8 cellular contexts compared by ENCODE assay signal in genomic region chr15:85583404-85584390, GRCh38.
A peak's percentile ranks its signal among the peaks of the same experiment; 100 is the strongest.
DNase-seq lines count a peak whose midpoint lies in the region; ATAC-seq, FAIRE-seq and TF ChIP-seq lines count a peak whose summit lies in the region.

No MANE protein-coding gene starts in this region.

- POLR2A ChIA-PET in HepG2 (lab: Yijun Ruan, JAX), result no interaction called here

- H3K36me3 Mint-ChIP-seq in T-helper 1 cell treated with Interleukin-12 subunit alpha and Interleukin-12 subunit beta and Interleukin-4 antibody, amounts not matched to agents 30 μg/mL and 1 μg/mL, for 36 hours (ENCODE audit: low read depth), result peaks cover 62% of the 10 kb centered on the region

- peaks cover 71% of the 10 kb centered on the region for H3K4me1 Mint-ChIP-seq in T-helper 1 cell treated with Interleukin-12 subunit alpha and Interleukin-12 subunit beta and Interleukin-4 antibody, amounts not matched to agents 30 μg/mL and 1 μg/mL, for 36 hours (ENCODE audit: low read depth)

- intact Hi-C loops in HepG2 (cut with micrococcal nuclease; ENCODE audit: unreplicated experiment) (no loop called here), ovary (cut with DNase I) (no loop called here)

- FAIRE-seq in HepG2 (lab: Jason Lieb, UNC), result no peak

- peak overlapping the region; percentile 41 to 78 (median 52) for H3K4me3 ChIP-seq in liver (ENCODE audit: low read depth in 1 of 3, low read length in 3 of 3)
- H3K4me3 ChIP-seq in HepG2 (replicated peaks in 1 of 3; ENCODE audit: insufficient read depth in 1 of 3, low read depth in 2 of 3, low read length in 3 of 3), result no peak overlapping the region
- no peak overlapping the region for H3K4me3 ChIP-seq in epithelial cell of esophagus (ENCODE audit: low read length)
- peak overlapping the region; percentile 30 for H3K4me3 ChIP-seq in ovary

- H3K4me3 Mint-ChIP-seq in T-helper 1 cell treated with Interleukin-12 subunit alpha and Interleukin-12 subunit beta and Interleukin-4 antibody, amounts not matched to agents 30 μg/mL and 1 μg/mL, for 36 hours, result peak overlapping the region; percentile 80

- DNase-seq in HepG2 (ENCODE audit: low spot score), result no peak
- peak; percentile 88 for DNase-seq in epithelial cell of esophagus (ENCODE audit: low read depth)
- DNase-seq in ovary, result peak in 2 of 5 donors; percentile 25 to 40
- no peak for DNase-seq in DMS153 (lab: John Stamatoyannopoulos, UW)
- no peak for DNase-seq in G401 (ENCODE audit: low spot score)

- peak overlapping the region; percentile 98 for H3K27ac Mint-ChIP-seq in T-helper 1 cell treated with Interleukin-12 subunit alpha and Interleukin-12 subunit beta and Interleukin-4 antibody, amounts not matched to agents 30 μg/mL and 1 μg/mL, for 36 hours

- H3K27me3 Mint-ChIP-seq in T-helper 1 cell treated with Interleukin-12 subunit alpha and Interleukin-12 subunit beta and Interleukin-4 antibody, amounts not matched to agents 30 μg/mL and 1 μg/mL, for 36 hours (ENCODE audit: low read depth), result no peaks in the 10 kb centered on the region

- WGBS in liver, result 19% methylated on average over 8 of the region's 8 CpGs
- WGBS in HepG2 (ENCODE audit: low lambda C conversion rate), result 98% methylated on average over 8 of the region's 8 CpGs
- 38 to 45% (median 42%) methylated on average over 8 of the region's 8 CpGs for WGBS in ovary, 3 donors

- no peaks in the 10 kb centered on the region for H3K79me2 ChIP-seq in HepG2 (ENCODE audit: insufficient read depth, low read length)

- peak overlapping the region; percentile 47 to 95 for H3K9ac ChIP-seq in liver (ENCODE audit: low read depth in 1 of 2, low read length in 2 of 2)
- no peak overlapping the region for H3K9ac ChIP-seq in HepG2 (ENCODE audit: insufficient read depth, low read depth, low read length)

- TF ChIP-seq EP300 in HepG2 (IDR thresholded peaks at IDR 0.05; ENCODE audit: low read depth in 2 of 2, low read length in 2 of 2) (no peak), HepG2 (CRISPR knock-in tag; IDR thresholded peaks at IDR 0.05; ENCODE audit: borderline replicate concordance) (no peak), ovary (IDR thresholded peaks at IDR 0.05) (no peak)

- CTCF ChIA-PET in HepG2 (lab: Yijun Ruan, JAX; ENCODE audit: low intra/inter-chr PET ratio, low total read pairs), result no interaction called here

- no peak for TF ChIP-seq POLR2A in HepG2 (IDR thresholded peaks at IDR 0.05; ENCODE audit: insufficient read depth in 1 of 2, low read depth in 2 of 2, low read length in 2 of 2)
- no peak for TF ChIP-seq POLR2A in ovary (IDR thresholded peaks at IDR 0.05)

- H3K4me2 ChIP-seq in HepG2 (ENCODE audit: low read depth, low read length), result no peak overlapping the region

- H3K27me3 ChIP-seq in liver (ENCODE audit: control insufficient read depth in 4 of 4, insufficient read depth in 4 of 4, low read length in 3 of 4) (no peaks in the 10 kb centered on the region), HepG2 (ENCODE audit: control insufficient read depth in 1 of 2, insufficient read depth in 2 of 2, low read length in 2 of 2) (no peaks in the 10 kb centered on the region), ovary (no peaks in the 10 kb centered on the region)

- H3K4me1 ChIP-seq in liver (ENCODE audit: control insufficient read depth in 4 of 4, insufficient read depth in 4 of 4, low read length in 3 of 4), result peaks cover 4 to 71% (median 34%) of the 10 kb centered on the region in 4 donors
- peaks cover 18% of the 10 kb centered on the region for H3K4me1 ChIP-seq in HepG2 (ENCODE audit: insufficient read depth, low read length)
- H3K4me1 ChIP-seq in ovary (ENCODE audit: insufficient read depth), result peaks cover 14% of the 10 kb centered on the region

- ATAC-seq in HepG2 (no peak), HG03064 (IDR thresholded peaks at IDR 0.05; ENCODE audit: low read depth, unreplicated experiment) (peak; percentile 46)

- H3K9me3 Mint-ChIP-seq in T-helper 1 cell treated with Interleukin-12 subunit alpha and Interleukin-12 subunit beta and Interleukin-4 antibody, amounts not matched to agents 30 μg/mL and 1 μg/mL, for 36 hours, result no peaks in the 10 kb centered on the region

- H3K9me3 ChIP-seq in liver (ENCODE audit: control insufficient read depth in 4 of 4, low read length in 3 of 4) (no peaks in the 10 kb centered on the region), HepG2 (ENCODE audit: low read length) (no peaks in the 10 kb centered on the region), ovary (no peaks in the 10 kb centered on the region)

- peak overlapping the region; percentile 89 to 93 for H3K27ac ChIP-seq in liver (ENCODE audit: low read depth in 1 of 2, low read length in 2 of 2)
- no peak overlapping the region for H3K27ac ChIP-seq in HepG2 (ENCODE audit: extremely low read length, insufficient read depth, low read length)
- H3K27ac ChIP-seq in ovary, result peak overlapping the region; percentile 24 to 73

- no peak for TF ChIP-seq CTCF in liver (IDR thresholded peaks at IDR 0.05; ENCODE audit: low read depth, low read length, missing input control)
- no peak for TF ChIP-seq CTCF in HepG2 (CRISPR knock-in tag; IDR thresholded peaks at IDR 0.05)
- no peak for TF ChIP-seq CTCF in epithelial cell of esophagus (IDR thresholded peaks at IDR 0.05; ENCODE audit: insufficient read depth, low read depth, low read length, missing control alignments)
- TF ChIP-seq CTCF in ovary (IDR thresholded peaks at IDR 0.05), result no peak

- BruUV-seq in HepG2 (replicated peaks; lab: Mats Ljungman, UMichigan), result no TSS peak

- in situ Hi-C loops in HepG2 (cut with HindIII; ENCODE audit: extremely low pct_ligation_motif_present, low pct_unique_long_range_greater_than_20kb), result no loop called here
- in situ Hi-C loops in G401 (cut with HindIII; ENCODE audit: low sequenced_read_pairs), result no loop called here

- H2AFZ ChIP-seq in HepG2 (ENCODE audit: low read length), result no peak overlapping the region

- H3K36me3 ChIP-seq in liver (ENCODE audit: control insufficient read depth in 4 of 4, insufficient read depth in 3 of 4, low read depth in 1 of 4, low read length in 3 of 4) (peaks cover 0 to 4% (median 2%) of the 10 kb centered on the region in 4 donors), HepG2 (replicated peaks in 1 of 2; ENCODE audit: control insufficient read depth in 1 of 2, insufficient read depth in 2 of 2, low read length in 2 of 2) (peaks cover 21 to 43% of the 10 kb centered on the region in 2 experiments; a peak in 4 of 5 replicates), ovary (no peaks in the 10 kb centered on the region)

- no peaks in the 10 kb centered on the region for H4K20me1 ChIP-seq in HepG2 (ENCODE audit: insufficient read depth, low read length)

- no peak for TF ChIP-seq RAD21 in liver (IDR thresholded peaks at IDR 0.05)
- TF ChIP-seq RAD21 in HepG2 (CRISPR knock-in tag; IDR thresholded peaks at IDR 0.05), result no peak

TF ChIP-seq in liver, 16 proteins besides CTCF, POLR2A, EP300 and RAD21:
- TF ChIP-seq RXRA (IDR thresholded peaks at IDR 0.05), result peak in 1 of 2 donors; percentile 14
- no peak for TF ChIP-seq FOXA2 (IDR thresholded peaks at IDR 0.05)
- TF ChIP-seq HNF4A (conservative IDR thresholded peaks at IDR 0.05), result peak in 1 of 2 donors; percentile 21

TF ChIP-seq in HepG2, 621 proteins besides CTCF, POLR2A, EP300 and RAD21 (continues in another document):
- TF ChIP-seq IRX3 (CRISPR knock-in tag; IDR thresholded peaks at IDR 0.05; ENCODE audit: borderline replicate concordance, low read depth) (no peak), ESRRA (CRISPR knock-in tag; IDR thresholded peaks at IDR 0.05; ENCODE audit: low read depth) (no peak), KDM3A (CRISPR knock-in tag; IDR thresholded peaks at IDR 0.05; ENCODE audit: low read depth) (no peak), SNRNP70 (IDR thresholded peaks at IDR 0.05; ENCODE audit: low read depth, low read length) (no peak), ZBTB33 (CRISPR knock-in tag; IDR thresholded peaks at IDR 0.05) (no peak), ZNF18 (CRISPR knock-in tag; IDR thresholded peaks at IDR 0.05; ENCODE audit: insufficient replicate concordance) (no peak), HNRNPH1 (optimal IDR thresholded peaks at IDR 0.05; ENCODE audit: low read depth, low read length) (no peak), YEATS2 (CRISPR knock-in tag; IDR thresholded peaks at IDR 0.05; ENCODE audit: borderline replicate concordance) (no peak)

Comparison
In these comparisons a context has a peak if more than half of its experiments do, and no peak if none do; other contexts are left out.
1. H3K4me3 ChIP-seq: peak in liver (3 of 3) and ovary (single experiment); none in HepG2 (0 of 3) and epithelial cell of esophagus (single experiment).